Comparison of ENCODE assay signal across 12 cellular contexts in the genomic region with DNA sequence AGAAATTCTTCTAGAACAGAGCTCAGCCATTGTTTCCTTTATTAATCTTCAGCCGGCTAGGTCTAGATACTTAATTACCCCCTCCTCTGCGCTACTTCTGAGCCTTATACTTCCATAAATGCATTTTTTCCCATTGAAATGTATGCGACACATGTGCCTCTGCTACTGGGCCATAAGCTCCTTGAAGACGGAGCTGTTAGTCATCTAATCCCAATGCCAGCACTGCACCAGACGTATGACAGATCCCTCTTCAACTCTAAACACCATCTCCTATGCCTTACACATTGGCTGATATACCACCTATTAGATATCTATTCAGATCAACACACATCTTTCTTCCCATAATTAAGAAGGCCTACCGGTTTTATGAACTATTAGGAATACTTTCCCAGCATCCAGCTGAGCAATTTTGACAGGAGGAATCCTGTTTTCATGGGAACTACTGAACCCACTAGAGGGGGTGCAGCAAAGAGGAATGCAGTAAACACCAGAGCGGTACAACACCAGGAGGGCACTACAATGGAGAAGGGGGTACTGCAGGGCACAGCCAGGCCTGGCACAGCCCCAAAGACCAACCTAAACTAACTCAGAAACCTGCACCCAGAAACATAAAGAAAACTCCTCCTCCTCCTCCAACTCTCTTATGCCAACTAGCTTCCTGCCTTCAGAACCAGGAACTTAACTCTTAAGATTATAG. TPM values are rescaled to one million over a fixed set of nuclear protein-coding genes. Genes with fewer than 3 reads are reported as not detected.
DNase-seq lines count a peak whose midpoint lies in the region; ATAC-seq and TF ChIP-seq lines count a peak whose summit lies in the region.
"Had no signal": no experiment of that assay in that cellular context is flagged by ENCODE, and none has a peak within 500 bp of the region (broad histone marks: within the 10 kb centered on the region; RNA-seq: fewer than 3 reads in every experiment).

No MANE protein-coding gene starts in this region.

- intact Hi-C loops in CD4-positive, alpha-beta T cell (cut with DNase I, micrococcal nuclease), result loop anchor here in 1 of 2 experiments (2.0 to 5.0 kb wide), 3 partner anchors 13 to 36 kb away; no protein-coding TSS in a partner anchor

- H4K20me1 ChIP-seq in GM23248 (ENCODE audit: insufficient read depth), result 0 out of 2 replicates have a peak, but pooled peaks cover 11% of the 10 kb centered on the region

- H3K4me3 Mint-ChIP-seq in CD4-positive, alpha-beta T cell, result peak overlapping the region; percentile 78
- no peak overlapping the region for H3K4me3 Mint-ChIP-seq in mesothelial cell of epicardium

- H3K4me2 ChIP-seq in GM23248 (ENCODE audit: unreplicated experiment), result peak overlapping the region; percentile 50

- in situ Hi-C loops in GM23248 (cut with MboI), result no loop called here

- H3K4me1 Mint-ChIP-seq in CD4-positive, alpha-beta T cell (ENCODE audit: low read depth), result peaks cover 87% of the 10 kb centered on the region
- H3K4me1 Mint-ChIP-seq in mesothelial cell of epicardium, result peaks cover 51% of the 10 kb centered on the region

- no peaks in the 10 kb centered on the region for H3K9me3 Mint-ChIP-seq in CD4-positive, alpha-beta T cell
- no peaks in the 10 kb centered on the region for H3K9me3 Mint-ChIP-seq in mesothelial cell of epicardium

- peak overlapping the region; percentile 77 for H3K27ac Mint-ChIP-seq in CD4-positive, alpha-beta T cell
- peak overlapping the region; percentile 57 for H3K27ac Mint-ChIP-seq in mesothelial cell of epicardium

- H3K4me1 ChIP-seq in GM23248 (ENCODE audit: insufficient read depth) (peaks cover 30% of the 10 kb centered on the region), BE2C (peaks cover 33% of the 10 kb centered on the region)

- peaks cover 100% of the 10 kb centered on the region for H3K79me2 ChIP-seq in GM23248 (ENCODE audit: insufficient read depth)

- peak; percentile 19 for ATAC-seq in CD4-positive, alpha-beta T cell (ENCODE audit: poor library complexity)
- ATAC-seq in GM19455 (IDR thresholded peaks at IDR 0.05; ENCODE audit: unreplicated experiment), result no peak
- ATAC-seq in HG03520 (IDR thresholded peaks at IDR 0.05; ENCODE audit: unreplicated experiment), result no peak

- H3K9ac ChIP-seq in GM23248, result peak overlapping the region; percentile 39

- POLR2A ChIA-PET in CD4-positive, alpha-beta T cell (lab: Charles Lee), result interaction anchor here (1.2 to 3.0 kb wide), 6 partner anchors 9 to 82 kb away, joined by 3 to 16 read pairs (median 6); no protein-coding TSS in a partner anchor

- no peak for DNase-seq in CD4-positive, alpha-beta T cell
- DNase-seq in GM23248 (peak; percentile 85), amniotic epithelial cell (ENCODE audit: low read depth) (peak; percentile 66), mesothelial cell of epicardium (ENCODE audit: low spot score in 2 of 2, unreplicated experiment in 2 of 2) (no peak), BE2C (no peak), RKO (ENCODE audit: low spot score) (no peak)
- DNase-seq: DMS79; MM.1S; NK-92 treated with Interleukin-12 subunit alpha and Interleukin-12 subunit beta, amount 100 ng/mL, for 24 hours; stimulated activated CD8-positive, alpha-beta memory T cell treated with anti-CD3 and anti-CD28 coated beads, Interleukin-4, amount 100 ng/mL, for 48 hours had no signal

- H3K9me2 ChIP-seq in GM23248 (ENCODE audit: insufficient read depth), result no peaks in the 10 kb centered on the region

- no peaks in the 10 kb centered on the region for H3K36me3 ChIP-seq in GM23248 (ENCODE audit: low read depth)
- no peaks in the 10 kb centered on the region; the same call in 1 of the 2 replicates for H3K36me3 ChIP-seq in BE2C

- peaks cover 22% of the 10 kb centered on the region for H3F3A ChIP-seq in GM23248 (ENCODE audit: insufficient read depth)

- H3K36me3 Mint-ChIP-seq in CD4-positive, alpha-beta T cell (ENCODE audit: low read depth), result peaks cover 8% of the 10 kb centered on the region
- H3K36me3 Mint-ChIP-seq in mesothelial cell of epicardium, result peaks cover 1% of the 10 kb centered on the region

- H2AFZ ChIP-seq in GM23248, result no peak overlapping the region

- no peak overlapping the region for H3K4me3 ChIP-seq in GM23248
- H3K4me3 ChIP-seq in BE2C (ENCODE audit: low read depth, low read length), result no peak overlapping the region

- H3K27ac ChIP-seq in CD4-positive, alpha-beta T cell (ENCODE audit: low read depth, low read length), result no peak overlapping the region
- H3K27ac ChIP-seq in GM23248, result peak overlapping the region; percentile 81

- WGBS in GM23248 (ENCODE audit: low coverage in 1 of 2, low lambda C conversion rate in 2 of 2, missing lambda C conversion rate in 2 of 2), 2 experiments, result 52% methylated on average over 7 of the region's 7 CpGs

- CTCF ChIA-PET in CD4-positive, alpha-beta T cell (lab: Charles Lee), result interaction anchor here (1.0 to 2.2 kb wide), 5 partner anchors 9 to 113 kb away, joined by 3 to 11 read pairs (median 7); no protein-coding TSS in a partner anchor

- H3K9me3 ChIP-seq in CD4-positive, alpha-beta T cell (ENCODE audit: control insufficient read depth, low read length), result no peaks in the 10 kb centered on the region
- H3K9me3 ChIP-seq in GM23248 (ENCODE audit: low read depth) (no peaks in the 10 kb centered on the region), BE2C (no peaks in the 10 kb centered on the region)

- H3K27me3 Mint-ChIP-seq in CD4-positive, alpha-beta T cell, result no peaks in the 10 kb centered on the region
- H3K27me3 Mint-ChIP-seq in mesothelial cell of epicardium (ENCODE audit: low read depth), result no peaks in the 10 kb centered on the region

- no peak for TF ChIP-seq CTCF in CD4-positive, alpha-beta T cell (IDR thresholded peaks at IDR 0.05)
- TF ChIP-seq CTCF in mesothelial cell of epicardium (IDR thresholded peaks at IDR 0.05; ENCODE audit: unreplicated experiment), result no peak
- no peak for TF ChIP-seq CTCF in BE2C (IDR thresholded peaks at IDR 0.05; ENCODE audit: low read depth, low read length)

- H3K27me3 ChIP-seq in CD4-positive, alpha-beta T cell (ENCODE audit: control insufficient read depth, insufficient read depth, low read length), result no peaks in the 10 kb centered on the region
- H3K27me3 ChIP-seq in GM23248 (replicated peaks; ENCODE audit: insufficient read depth) (no peaks in the 10 kb centered on the region), BE2C (no peaks in the 10 kb centered on the region)

RNA-seq across cellular contexts. Expression of a gene that starts 18.8 kb away (rescaled TPM):
- 10 to 100 TPM; 82.3 to 85.2 TPM for total RNA-seq in CD4-positive, alpha-beta T cell
- total RNA-seq in GM23248 (2014; rRNA removed; shearing (Covaris generic)), result 56.7 and 72.4 TPM in 2 replicates
- polyA plus RNA-seq in GM23248 (2016; fragmentation: Nextera tagmentation; extraction: Ambion mirVana), result 10.8 and 11.1 TPM in 2 replicates
- 85.4 to 92.1 TPM (median 88.4 TPM) in 3 replicates for total RNA-seq in mesothelial cell of epicardium
- polyA plus RNA-seq in BE2C (2012; ENCODE audit: insufficient read depth, insufficient read length, low read depth), result 60.2 TPM

Comparison
In these comparisons a context has a peak if more than half of its experiments do, and no peak if none do; other contexts are left out.
1. DNase-seq: peak in GM23248 (single experiment) and amniotic epithelial cell (single experiment); none in CD4-positive, alpha-beta T cell (0 of 10), mesothelial cell of epicardium (0 of 2), BE2C (single experiment) and RKO (single experiment).